In the genomic region with DNA sequence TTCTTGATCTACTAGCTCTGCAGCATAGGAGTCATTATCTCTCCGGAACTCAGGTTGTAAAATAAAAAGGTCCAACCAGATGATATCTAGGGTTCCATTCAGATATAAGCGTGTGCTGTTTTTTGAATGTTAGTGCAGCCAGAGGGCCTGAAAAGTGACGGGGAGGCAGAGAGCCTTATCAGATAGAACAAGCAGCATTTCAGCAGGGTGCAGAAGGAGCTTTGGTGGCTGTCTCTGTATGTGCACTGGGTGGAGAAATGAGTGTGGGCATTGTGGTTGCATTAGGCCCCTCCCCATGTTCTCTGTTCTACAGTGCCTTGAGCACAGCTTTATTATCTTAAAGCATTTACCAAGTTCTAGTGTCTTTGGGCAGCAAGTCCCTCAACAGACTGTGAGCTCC, we compare ENCODE assay signal across 19 cellular contexts.
DNase-seq lines count a peak whose midpoint lies in the region; ATAC-seq and TF ChIP-seq lines count a peak whose summit lies in the region.
"Had no signal": no experiment of that assay in that cellular context is flagged by ENCODE, and none has a peak within 500 bp of the region (broad histone marks: within the 10 kb centered on the region; RNA-seq: fewer than 3 reads in every experiment).

No MANE protein-coding gene starts in this region.

- H3K27ac ChIP-seq in DND-41 (ENCODE audit: low read length): no peak overlapping the region
- no peak overlapping the region for H3K27ac ChIP-seq in heart right ventricle
- H3K27ac ChIP-seq: A549; BLaER1 treated with 17β-estradiol and CSF1 and Interleukin-3, amounts not matched to agents 10 nM and 100 nM; GM23248 had no signal

- no peak overlapping the region for H3K4me2 ChIP-seq in DND-41 (ENCODE audit: insufficient read depth, low read length)
- H3K4me2 ChIP-seq: A549; BLaER1 treated with 17β-estradiol and CSF1 and Interleukin-3, amounts not matched to agents 10 nM and 100 nM had no signal

- no peak for TF ChIP-seq CTCF in DND-41 (IDR thresholded peaks at IDR 0.05; ENCODE audit: borderline replicate concordance, extremely low read depth, low read length, poor library complexity, severe bottlenecking)
- TF ChIP-seq CTCF in heart right ventricle (IDR thresholded peaks at IDR 0.05): no peak

- H4K20me1 ChIP-seq in DND-41 (ENCODE audit: insufficient read depth, low read length): no peaks in the 10 kb centered on the region

- H3K36me3 ChIP-seq in DND-41 (ENCODE audit: insufficient read depth, low read length) (no peaks in the 10 kb centered on the region), heart right ventricle (no peaks in the 10 kb centered on the region)
- H3K36me3 ChIP-seq: BE2C; BLaER1 treated with 17β-estradiol and CSF1 and Interleukin-3, amounts not matched to agents 10 nM and 100 nM had no signal

- H3K4me3 ChIP-seq in DND-41 (ENCODE audit: low read depth in 1 of 2, low read length in 2 of 2) (no peak overlapping the region), heart right ventricle (no peak overlapping the region)
- H3K4me3 ChIP-seq in Jurkat, Clone E6-1 (ENCODE audit: low read length): no peak overlapping the region
- H3K4me3 ChIP-seq: A549; BLaER1 treated with 17β-estradiol and CSF1 and Interleukin-3, amounts not matched to agents 10 nM and 100 nM; GM23248 had no signal

- H3K27me3 ChIP-seq in DND-41 (ENCODE audit: insufficient read depth, low read length, poor library complexity) (no peaks in the 10 kb centered on the region), heart right ventricle (peaks cover 0 to 5% (median 0%) of the 10 kb centered on the region in 7 donors)
- H3K27me3 ChIP-seq: BE2C; BLaER1 treated with 17β-estradiol and CSF1 and Interleukin-3, amounts not matched to agents 10 nM and 100 nM had no signal

- H3K4me1 ChIP-seq in DND-41 (ENCODE audit: insufficient read depth, low read length) (no peaks in the 10 kb centered on the region), heart right ventricle (no peaks in the 10 kb centered on the region)
- H3K4me1 ChIP-seq: A549, BE2C had no signal

- H3K9me3 ChIP-seq in DND-41 (ENCODE audit: insufficient read depth, low read length, severe bottlenecking): no peaks in the 10 kb centered on the region
- no peaks in the 10 kb centered on the region for H3K9me3 ChIP-seq in heart right ventricle
- H3K9me3 ChIP-seq: A549; BE2C; BLaER1 treated with 17β-estradiol and CSF1 and Interleukin-3, amounts not matched to agents 10 nM and 100 nM had no signal

- H2AFZ ChIP-seq in DND-41 (ENCODE audit: low read depth, low read length): no peak overlapping the region
- H2AFZ ChIP-seq: GM23248 had no signal

- intact Hi-C loops in heart right ventricle (cut with DNase I): loop anchor here in 4 of 10 donors (5.0 to 10.0 kb wide), 2 partner anchors 122 to 150 kb away; no protein-coding TSS in a partner anchor

- no peak overlapping the region for H3K9ac ChIP-seq in DND-41 (ENCODE audit: low read depth, low read length)
- H3K9ac ChIP-seq: BLaER1 treated with 17β-estradiol and CSF1 and Interleukin-3, amounts not matched to agents 10 nM and 100 nM; GM23248 had no signal

- no peaks in the 10 kb centered on the region for H3K79me2 ChIP-seq in DND-41 (ENCODE audit: insufficient read depth, low read length)

- 67 to 71% methylated on average over 3 of the region's 3 CpGs for WGBS in heart right ventricle, 2 donors

- ATAC-seq in DND-41 (ENCODE audit: insufficient read depth, low read depth) (peak; percentile 59; the same call in 1 of the 3 replicates), heart right ventricle (no peak)
- ATAC-seq: A549 had no signal

- DNase-seq in DND-41 (peak; percentile 4), OCI-M1 (lab: John Stamatoyannopoulos, UW) (peak; percentile 44), heart right ventricle (no peak), pons (ENCODE audit: low spot score) (no peak), mesenteric fat pad (ENCODE audit: low spot score) (no peak)
- DNase-seq in Jurkat, Clone E6-1 (ENCODE audit: low read depth, low spot score): peak; percentile 67
- DNase-seq: 8988T; ACHN; AML-193; BE2C; CD4-positive, alpha-beta T cell; CD8-positive, alpha-beta memory T cell; DMS 273 treated with DMSO at 0.1 percent for 48 hours; DMS79; GM23248; H7; HCEC 1CT had no signal

Comparison
In these comparisons a context has a peak if more than half of its experiments do, and no peak if none do; other contexts are left out.
1. DNase-seq: peak in DND-41 (single experiment), Jurkat, Clone E6-1 (single experiment) and OCI-M1 (single experiment); none in heart right ventricle (0 of 2), pons (single experiment) and mesenteric fat pad (single experiment).